1 cellular context compared by ENCODE assay signal in genomic region chr12:127041985-127042625, GRCh38.
TF ChIP-seq lines count a peak whose summit lies in the region.

No MANE protein-coding gene starts in this region.

TF ChIP-seq in GM12878, 131 proteins besides CTCF, POLR2A, EP300 and RAD21 (continued from another document and continues in another):
- TF ChIP-seq ZBTB33 (IDR thresholded peaks at IDR 0.05) (no peak), CREB1 (IDR thresholded peaks at IDR 0.05; ENCODE audit: low read depth) (no peak), EZH2 (IDR thresholded peaks at IDR 0.05; ENCODE audit: borderline replicate concordance, control insufficient read depth, low read depth, low read length) (no peak), MAX (IDR thresholded peaks at IDR 0.05; ENCODE audit: low read depth, low read length) (no peak), SPI1 (IDR thresholded peaks at IDR 0.05; ENCODE audit: borderline replicate concordance, insufficient read depth, low read depth, low read length) (peak; percentile 100), NR2F1 (conservative IDR thresholded peaks at IDR 0.05) (peak; percentile 34; the same call in 1 of the 2 replicates), TAF1 (IDR thresholded peaks at IDR 0.05; ENCODE audit: borderline replicate concordance, low read depth, low read length) (no peak), TARDBP (IDR thresholded peaks at IDR 0.05; ENCODE audit: borderline replicate concordance) (no peak), PBX3 (IDR thresholded peaks at IDR 0.05; ENCODE audit: insufficient replicate concordance, low read depth, low read length) (peak; percentile 41), YBX1 (IDR thresholded peaks at IDR 0.05) (no peak), ELK1 (IDR thresholded peaks at IDR 0.05; ENCODE audit: low read depth, low read length) (no peak), CBX3 (IDR thresholded peaks at IDR 0.05; ENCODE audit: borderline replicate concordance, low read depth) (no peak), CHD1 (IDR thresholded peaks at IDR 0.05; ENCODE audit: low read depth, low read length) (no peak), IRF5 (IDR thresholded peaks at IDR 0.05; ENCODE audit: borderline replicate concordance) (no peak), TCF3 (IDR thresholded peaks at IDR 0.05; ENCODE audit: borderline replicate concordance, insufficient read depth, low read depth, low read length) (peak; percentile 87), RELB (IDR thresholded peaks at IDR 0.05; ENCODE audit: low read depth) (peak; percentile 88), ATF7 (IDR thresholded peaks at IDR 0.05; ENCODE audit: low read depth) (peak; percentile 62), BMI1 (IDR thresholded peaks at IDR 0.05; ENCODE audit: borderline replicate concordance) (peak; percentile 67; the same call in 1 of the 2 replicates), ZNF217 (IDR thresholded peaks at IDR 0.05) (0 out of 2 replicates have a peak, but pooled peaks have one; percentile 53), STAT1 (conservative IDR thresholded peaks at IDR 0.05) (no peak), NFXL1 (IDR thresholded peaks at IDR 0.05; ENCODE audit: borderline replicate concordance) (no peak), ZNF207 (IDR thresholded peaks at IDR 0.05; ENCODE audit: borderline replicate concordance) (no peak), PAX5 (IDR thresholded peaks at IDR 0.05; ENCODE audit: borderline replicate concordance, low read depth, low read length) (peak; percentile 84), IRF3 (IDR thresholded peaks at IDR 0.05) (no peak), YY1 (IDR thresholded peaks at IDR 0.05; ENCODE audit: low read depth, low read length) (no peak), CREM (IDR thresholded peaks at IDR 0.05; ENCODE audit: low read depth) (peak; percentile 90), IRF4 (IDR thresholded peaks at IDR 0.05; ENCODE audit: low read depth, low read length) (peak; percentile 95), SRF (IDR thresholded peaks at IDR 0.05; ENCODE audit: low read depth in 2 of 2, low read length in 2 of 2) (0 out of 4 replicates have a peak, but pooled peaks of 1 of the 2 experiments have one; percentile 20), ZNF622 (IDR thresholded peaks at IDR 0.05) (no peak), DPF2 (IDR thresholded peaks at IDR 0.05) (peak; percentile 89; the same call in 1 of the 2 replicates), PAX8 (IDR thresholded peaks at IDR 0.05) (no peak), SMC3 (IDR thresholded peaks at IDR 0.05; ENCODE audit: borderline replicate concordance, low read length) (no peak), NR2C2 (IDR thresholded peaks at IDR 0.05; ENCODE audit: borderline replicate concordance, control insufficient read depth, insufficient read length, low read depth) (no peak), EED (IDR thresholded peaks at IDR 0.05; ENCODE audit: low read depth) (peak; percentile 86), RB1 (IDR thresholded peaks at IDR 0.05; ENCODE audit: borderline replicate concordance) (no peak), TBL1XR1 (IDR thresholded peaks at IDR 0.05; ENCODE audit: low read depth, low read length) (peak; percentile 99), STAT3 (IDR thresholded peaks at IDR 0.05; ENCODE audit: low read depth, low read length) (0 out of 2 replicates have a peak, but pooled peaks have one; percentile 35), SMAD5 (IDR thresholded peaks at IDR 0.05; ENCODE audit: low read depth) (no peak), RCOR1 (conservative IDR thresholded peaks at IDR 0.05; ENCODE audit: low read depth, low read length) (no peak), IKZF2 (IDR thresholded peaks at IDR 0.05) (peak; percentile 90 to 92), RUNX3 (IDR thresholded peaks at IDR 0.05; ENCODE audit: low read length) (peak; percentile 77), POLR2AphosphoS5 (IDR thresholded peaks at IDR 0.05; ENCODE audit: low read length) (no peak), KLF5 (IDR thresholded peaks at IDR 0.05; ENCODE audit: partially characterized antibody) (no peak), PKNOX1 (IDR thresholded peaks at IDR 0.05) (peak; percentile 85), ZNF384 (IDR thresholded peaks at IDR 0.05; ENCODE audit: borderline replicate concordance, low read depth, low read length) (0 out of 2 replicates have a peak, but pooled peaks have one; percentile 7), HCFC1 (IDR thresholded peaks at IDR 0.05; ENCODE audit: low read length) (no peak), CHD2 (IDR thresholded peaks at IDR 0.05; ENCODE audit: borderline replicate concordance, low read depth, low read length) (0 out of 2 replicates have a peak, but pooled peaks have one; percentile 19), SUZ12 (IDR thresholded peaks at IDR 0.05; ENCODE audit: unreplicated experiment) (no peak), SUPT20H (IDR thresholded peaks at IDR 0.05; ENCODE audit: borderline replicate concordance, control insufficient read depth, low read depth, low read length) (no peak), ZBTB4 (CRISPR knock-in tag; IDR thresholded peaks at IDR 0.05) (no peak), MTA2 (IDR thresholded peaks at IDR 0.05; ENCODE audit: low read depth) (peak; percentile 89), MYC (IDR thresholded peaks at IDR 0.05; ENCODE audit: insufficient read depth, insufficient read length, insufficient replicate concordance, low read length, severe bottlenecking) (no peak), MTA3 (IDR thresholded peaks at IDR 0.05; ENCODE audit: borderline replicate concordance, low read length) (peak; percentile 98), IKZF1 (conservative IDR thresholded peaks at IDR 0.05) (peak; percentile 91), GATAD2B (conservative IDR thresholded peaks at IDR 0.05; ENCODE audit: low read depth) (0 out of 2 replicates have a peak, but pooled peaks have one; percentile 31), SKIL (IDR thresholded peaks at IDR 0.05; ENCODE audit: low read depth, poor library complexity, severe bottlenecking) (peak; percentile 73), MEF2A (IDR thresholded peaks at IDR 0.05; ENCODE audit: insufficient read depth, low read depth, low read length) (peak; percentile 100)
